17 cellular contexts compared by ENCODE assay signal in the genomic region with DNA sequence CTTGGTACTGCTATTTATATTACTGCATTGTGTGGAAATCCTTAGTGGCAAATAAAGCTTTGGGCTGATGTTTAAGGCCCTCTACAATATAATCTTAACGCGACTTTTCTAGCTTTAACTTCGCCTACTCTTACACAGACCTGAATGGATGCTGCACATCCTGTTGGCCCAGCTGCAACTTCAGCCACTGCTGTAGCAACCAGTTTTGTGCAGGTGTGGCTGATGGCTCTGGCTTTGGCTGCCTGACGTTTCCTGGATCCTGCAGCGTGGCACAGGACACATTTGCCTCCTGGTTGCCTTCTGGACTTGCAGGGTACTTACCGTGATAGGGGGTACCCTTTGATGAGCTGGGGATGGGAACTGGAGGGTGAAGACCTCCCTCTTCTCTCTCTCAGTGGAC.
"Had no signal": no experiment of that assay in that cellular context is flagged by ENCODE, and none has a peak within 500 bp of the region (broad histone marks: within the 10 kb centered on the region; RNA-seq: fewer than 3 reads in every experiment).

No MANE protein-coding gene starts in this region.

- H3K27ac ChIP-seq: body of pancreas, lower lobe of right lung, neutrophil, upper lobe of right lung, WERI-Rb-1 had no signal

- DNase-seq: activated CD4-positive, alpha-beta T cell treated with anti-CD3 and anti-CD28 coated beads for 4 hours; activated naive CD4-positive, alpha-beta T cell treated with anti-CD3 and anti-CD28 coated beads, Interleukin-2, amount 50 U/mL, for 16 hours; activated T-cell treated with anti-CD3 and anti-CD28 coated beads for 4 hours; amniotic stem cell; body of pancreas; erythroblast; lower lobe of right lung; naive B cell; retina; stimulated activated CD4-positive, alpha-beta T cell treated with anti-CD3 and anti-CD28 coated beads, Interleukin-4, amount 100 ng/mL, for 1 hour; stimulated activated CD8-positive, alpha-beta memory T cell treated with anti-CD3 and anti-CD28 coated beads, Interleukin-4, amount 100 ng/mL, for 48 hours; stimulated activated naive CD8-positive, alpha-beta T cell treated with anti-CD3 and anti-CD28 coated beads, Interleukin-15, Interleukin-2, amounts not matched to agents 100 U/mL and 50 U/mL, for 24 hours; T1000; upper lobe of right lung; WERI-Rb-1 had no signal

- ATAC-seq: body of pancreas; lower lobe of right lung; stimulated activated naive CD8-positive, alpha-beta T cell treated with anti-CD3 and anti-CD28 coated beads, Interleukin-15, Interleukin-2, amounts not matched to agents 100 U/mL and 50 U/mL, for 24 hours; upper lobe of right lung had no signal

- H3K4me3 ChIP-seq: body of pancreas, lower lobe of right lung, suprapubic skin, upper lobe of right lung had no signal

- H3K9me3 ChIP-seq: body of pancreas, lower lobe of right lung, neutrophil, suprapubic skin, upper lobe of right lung had no signal

- H3K27me3 ChIP-seq: body of pancreas, neutrophil, suprapubic skin, upper lobe of right lung had no signal

- H3K4me1 ChIP-seq: body of pancreas had no signal

- H3K36me3 ChIP-seq: lower lobe of right lung, neutrophil, suprapubic skin, upper lobe of right lung, WERI-Rb-1 had no signal
